In genomic region chr3:140470211-140470610, GRCh38 we compare ENCODE assay signal across 1 cellular context.
TF ChIP-seq lines count a peak whose summit lies in the region.

No MANE protein-coding gene starts in this region.

TF ChIP-seq in WTC11, 78 proteins besides CTCF, POLR2A, EP300 and RAD21 (continued from another document):
- TF ChIP-seq, protein P1, sequence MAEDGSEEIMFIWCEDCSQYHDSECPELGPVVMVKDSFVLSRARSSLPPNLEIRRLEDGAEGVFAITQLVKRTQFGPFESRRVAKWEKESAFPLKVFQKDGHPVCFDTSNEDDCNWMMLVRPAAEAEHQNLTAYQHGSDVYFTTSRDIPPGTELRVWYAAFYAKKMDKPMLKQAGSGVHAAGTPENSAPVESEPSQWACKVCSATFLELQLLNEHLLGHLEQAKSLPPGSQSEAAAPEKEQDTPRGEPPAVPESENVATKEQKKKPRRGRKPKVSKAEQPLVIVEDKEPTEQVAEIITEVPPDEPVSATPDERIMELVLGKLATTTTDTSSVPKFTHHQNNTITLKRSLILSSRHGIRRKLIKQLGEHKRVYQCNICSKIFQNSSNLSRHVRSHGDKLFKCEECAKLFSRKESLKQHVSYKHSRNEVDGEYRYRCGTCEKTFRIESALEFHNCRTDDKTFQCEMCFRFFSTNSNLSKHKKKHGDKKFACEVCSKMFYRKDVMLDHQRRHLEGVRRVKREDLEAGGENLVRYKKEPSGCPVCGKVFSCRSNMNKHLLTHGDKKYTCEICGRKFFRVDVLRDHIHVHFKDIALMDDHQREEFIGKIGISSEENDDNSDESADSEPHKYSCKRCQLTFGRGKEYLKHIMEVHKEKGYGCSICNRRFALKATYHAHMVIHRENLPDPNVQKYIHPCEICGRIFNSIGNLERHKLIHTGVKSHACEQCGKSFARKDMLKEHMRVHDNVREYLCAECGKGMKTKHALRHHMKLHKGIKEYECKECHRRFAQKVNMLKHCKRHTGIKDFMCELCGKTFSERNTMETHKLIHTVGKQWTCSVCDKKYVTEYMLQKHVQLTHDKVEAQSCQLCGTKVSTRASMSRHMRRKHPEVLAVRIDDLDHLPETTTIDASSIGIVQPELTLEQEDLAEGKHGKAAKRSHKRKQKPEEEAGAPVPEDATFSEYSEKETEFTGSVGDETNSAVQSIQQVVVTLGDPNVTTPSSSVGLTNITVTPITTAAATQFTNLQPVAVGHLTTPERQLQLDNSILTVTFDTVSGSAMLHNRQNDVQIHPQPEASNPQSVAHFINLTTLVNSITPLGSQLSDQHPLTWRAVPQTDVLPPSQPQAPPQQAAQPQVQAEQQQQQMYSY (CRISPR knock-in tag; IDR thresholded peaks at IDR 0.05): no peak
- TF ChIP-seq, protein P2, sequence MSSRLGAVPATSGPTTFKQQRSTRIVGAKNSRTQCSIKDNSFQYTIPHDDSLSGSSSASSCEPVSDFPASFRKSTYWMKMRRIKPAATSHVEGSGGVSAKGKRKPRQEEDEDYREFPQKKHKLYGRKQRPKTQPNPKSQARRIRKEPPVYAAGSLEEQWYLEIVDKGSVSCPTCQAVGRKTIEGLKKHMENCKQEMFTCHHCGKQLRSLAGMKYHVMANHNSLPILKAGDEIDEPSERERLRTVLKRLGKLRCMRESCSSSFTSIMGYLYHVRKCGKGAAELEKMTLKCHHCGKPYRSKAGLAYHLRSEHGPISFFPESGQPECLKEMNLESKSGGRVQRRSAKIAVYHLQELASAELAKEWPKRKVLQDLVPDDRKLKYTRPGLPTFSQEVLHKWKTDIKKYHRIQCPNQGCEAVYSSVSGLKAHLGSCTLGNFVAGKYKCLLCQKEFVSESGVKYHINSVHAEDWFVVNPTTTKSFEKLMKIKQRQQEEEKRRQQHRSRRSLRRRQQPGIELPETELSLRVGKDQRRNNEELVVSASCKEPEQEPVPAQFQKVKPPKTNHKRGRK (CRISPR knock-in tag; IDR thresholded peaks at IDR 0.05; ENCODE audit: borderline replicate concordance): no peak
- TF ChIP-seq, protein P3, sequence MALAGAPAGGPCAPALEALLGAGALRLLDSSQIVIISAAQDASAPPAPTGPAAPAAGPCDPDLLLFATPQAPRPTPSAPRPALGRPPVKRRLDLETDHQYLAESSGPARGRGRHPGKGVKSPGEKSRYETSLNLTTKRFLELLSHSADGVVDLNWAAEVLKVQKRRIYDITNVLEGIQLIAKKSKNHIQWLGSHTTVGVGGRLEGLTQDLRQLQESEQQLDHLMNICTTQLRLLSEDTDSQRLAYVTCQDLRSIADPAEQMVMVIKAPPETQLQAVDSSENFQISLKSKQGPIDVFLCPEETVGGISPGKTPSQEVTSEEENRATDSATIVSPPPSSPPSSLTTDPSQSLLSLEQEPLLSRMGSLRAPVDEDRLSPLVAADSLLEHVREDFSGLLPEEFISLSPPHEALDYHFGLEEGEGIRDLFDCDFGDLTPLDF (CRISPR knock-in tag; IDR thresholded peaks at IDR 0.05): no peak
- TF ChIP-seq IRF1 (CRISPR knock-in tag; IDR thresholded peaks at IDR 0.05) (no peak), NFATC4 (CRISPR knock-in tag; IDR thresholded peaks at IDR 0.05) (no peak), CREB1 (CRISPR knock-in tag; IDR thresholded peaks at IDR 0.05) (no peak), NFYB (CRISPR knock-in tag; conservative IDR thresholded peaks at IDR 0.05; ENCODE audit: low read depth) (no peak), AFF4 (CRISPR knock-in tag; IDR thresholded peaks at IDR 0.05; ENCODE audit: borderline replicate concordance) (no peak), ATF6 (CRISPR knock-in tag; IDR thresholded peaks at IDR 0.05) (no peak), HMGA2 (CRISPR knock-in tag; IDR thresholded peaks at IDR 0.05) (no peak)
- TF ChIP-seq, protein P4, sequence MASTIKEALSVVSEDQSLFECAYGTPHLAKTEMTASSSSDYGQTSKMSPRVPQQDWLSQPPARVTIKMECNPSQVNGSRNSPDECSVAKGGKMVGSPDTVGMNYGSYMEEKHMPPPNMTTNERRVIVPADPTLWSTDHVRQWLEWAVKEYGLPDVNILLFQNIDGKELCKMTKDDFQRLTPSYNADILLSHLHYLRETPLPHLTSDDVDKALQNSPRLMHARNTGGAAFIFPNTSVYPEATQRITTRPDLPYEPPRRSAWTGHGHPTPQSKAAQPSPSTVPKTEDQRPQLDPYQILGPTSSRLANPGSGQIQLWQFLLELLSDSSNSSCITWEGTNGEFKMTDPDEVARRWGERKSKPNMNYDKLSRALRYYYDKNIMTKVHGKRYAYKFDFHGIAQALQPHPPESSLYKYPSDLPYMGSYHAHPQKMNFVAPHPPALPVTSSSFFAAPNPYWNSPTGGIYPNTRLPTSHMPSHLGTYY (CRISPR knock-in tag; IDR thresholded peaks at IDR 0.05): no peak
